16 cellular contexts compared by ENCODE assay signal in the genomic region with DNA sequence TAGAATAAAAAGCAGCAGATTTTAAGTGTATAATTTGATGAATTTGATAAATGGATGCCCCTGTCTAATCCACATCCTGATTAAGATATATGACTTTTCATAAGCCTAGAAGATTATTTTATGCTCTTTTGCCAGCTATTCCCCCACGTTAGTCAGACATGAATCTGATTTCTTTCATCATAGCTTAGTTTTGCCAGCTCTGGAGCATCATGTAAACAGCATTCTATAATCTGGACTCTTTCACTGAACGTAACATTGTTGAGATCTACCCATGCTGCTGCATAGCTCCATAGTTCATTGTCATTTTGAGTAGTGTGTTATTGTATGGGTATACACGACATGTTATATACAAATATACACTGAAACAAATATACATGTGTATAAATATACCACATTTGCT.
DNase-seq lines count a peak whose midpoint lies in the region; ATAC-seq and TF ChIP-seq lines count a peak whose summit lies in the region.
"Had no signal": no experiment of that assay in that cellular context is flagged by ENCODE, and none has a peak within 500 bp of the region (broad histone marks: within the 10 kb centered on the region; RNA-seq: fewer than 3 reads in every experiment).

No MANE protein-coding gene starts in this region.

- no peak for DNase-seq in psoas muscle
- no peak for DNase-seq in NCI-H526 treated with DMSO at 0.1 percent for 48 hours (lab: John Stamatoyannopoulos, UW)
- no peak for DNase-seq in medulla oblongata (ENCODE audit: extremely low spot score)
- DNase-seq: C1 segment of cervical spinal cord; Calu3; CD4-positive, alpha-beta memory T cell; COR-L47; DMS53; DMS79 treated with DMSO at 0.1 percent for 48 hours; GF-D8; H9 had no signal

- H3K9me3 ChIP-seq in gastroesophageal sphincter (no peaks in the 10 kb centered on the region), psoas muscle (no peaks in the 10 kb centered on the region), skeletal muscle tissue (ENCODE audit: control insufficient read depth in 3 of 3, low read length in 3 of 3) (no peaks in the 10 kb centered on the region)

- peaks cover 9 to 44% (median 10%) of the 10 kb centered on the region in 3 donors for H3K4me1 ChIP-seq in gastroesophageal sphincter
- H3K4me1 ChIP-seq in psoas muscle, result no peaks in the 10 kb centered on the region
- peaks cover 16 to 22% (median 18%) of the 10 kb centered on the region in 3 donors for H3K4me1 ChIP-seq in skeletal muscle tissue (ENCODE audit: control insufficient read depth in 3 of 3, insufficient read depth in 3 of 3, low read length in 3 of 3)

- H3K36me3 Mint-ChIP-seq in activated T-helper 17 cell treated with anti-CD3 and anti-CD28 coated beads, Interleukin-2, amount 50 U/mL, for 72 hours (ENCODE audit: low read depth), result no peaks in the 10 kb centered on the region
- H3K36me3 Mint-ChIP-seq: CD4-positive, alpha-beta memory T cell had no signal

- intact Hi-C loops in psoas muscle (cut with DNase I), result no loop called here

- TF ChIP-seq POLR2A in gastroesophageal sphincter (IDR thresholded peaks at IDR 0.05), result no peak

- 15 to 30% methylated on average over 3 of the region's 3 CpGs for WGBS in gastroesophageal sphincter (ENCODE audit: low coverage in 1 of 2), 2 donors
- WGBS in psoas muscle, 3 donors, result 68 to 77% (median 70%) methylated on average over 3 of the region's 3 CpGs

- H3K4me3 Mint-ChIP-seq in activated T-helper 17 cell treated with anti-CD3 and anti-CD28 coated beads, Interleukin-2, amount 50 U/mL, for 72 hours, result no peak overlapping the region
- H3K4me3 Mint-ChIP-seq: CD4-positive, alpha-beta memory T cell; GM23338; H9 had no signal

- H3K27me3 Mint-ChIP-seq in activated T-helper 17 cell treated with anti-CD3 and anti-CD28 coated beads, Interleukin-2, amount 50 U/mL, for 72 hours, result no peaks in the 10 kb centered on the region

- no peaks in the 10 kb centered on the region for H3K36me3 ChIP-seq in gastroesophageal sphincter
- no peaks in the 10 kb centered on the region for H3K36me3 ChIP-seq in psoas muscle (ENCODE audit: insufficient read depth in 1 of 2, low read depth in 1 of 2)
- H3K36me3 ChIP-seq in skeletal muscle tissue (ENCODE audit: control insufficient read depth in 3 of 3, insufficient read depth in 3 of 3, low read length in 3 of 3), result no peaks in the 10 kb centered on the region

- H3K27me3 ChIP-seq in gastroesophageal sphincter (no peaks in the 10 kb centered on the region), psoas muscle (ENCODE audit: insufficient read depth in 3 of 3, low read length in 2 of 3) (no peaks in the 10 kb centered on the region), skeletal muscle tissue (ENCODE audit: control insufficient read depth in 3 of 3, insufficient read depth in 3 of 3, low read length in 3 of 3) (no peaks in the 10 kb centered on the region)

- TF ChIP-seq CTCF in gastroesophageal sphincter (IDR thresholded peaks at IDR 0.05) (no peak), psoas muscle (IDR thresholded peaks at IDR 0.05) (no peak)

- no peak overlapping the region for H3K4me3 ChIP-seq in gastroesophageal sphincter
- no peak overlapping the region for H3K4me3 ChIP-seq in psoas muscle
- H3K4me3 ChIP-seq in skeletal muscle tissue (ENCODE audit: low read length in 3 of 3), result no peak overlapping the region
- H3K4me3 ChIP-seq: GM23338 had no signal

- ATAC-seq in gastroesophageal sphincter (no peak), psoas muscle (no peak)
- no peak for ATAC-seq in activated T-helper 17 cell treated with anti-CD3 and anti-CD28 coated beads, Interleukin-2, amount 50 U/mL, for 72 hours (replicated peaks)
- ATAC-seq: HCT116 had no signal

- peak overlapping the region in 3 of 4 donors; percentile 76 to 79 (median 79) for H3K27ac ChIP-seq in gastroesophageal sphincter
- peak overlapping the region; percentile 58 for H3K27ac ChIP-seq in psoas muscle
- peak overlapping the region; percentile 1 for H3K27ac ChIP-seq in skeletal muscle tissue (ENCODE audit: low read depth, low read length)

- no peak overlapping the region for H3K27ac Mint-ChIP-seq in activated T-helper 17 cell treated with anti-CD3 and anti-CD28 coated beads, Interleukin-2, amount 50 U/mL, for 72 hours
- H3K27ac Mint-ChIP-seq: CD4-positive, alpha-beta memory T cell; GM23338; H9 had no signal

- TF ChIP-seq EP300 in gastroesophageal sphincter (IDR thresholded peaks at IDR 0.05), result no peak

- no peaks in the 10 kb centered on the region for H3K4me1 Mint-ChIP-seq in activated T-helper 17 cell treated with anti-CD3 and anti-CD28 coated beads, Interleukin-2, amount 50 U/mL, for 72 hours
- H3K4me1 Mint-ChIP-seq: CD4-positive, alpha-beta memory T cell; GM23338 had no signal

- H3K9ac ChIP-seq in skeletal muscle tissue (ENCODE audit: low read depth in 1 of 3, low read length in 3 of 3), result no peak overlapping the region

- no peaks in the 10 kb centered on the region for H3K9me3 Mint-ChIP-seq in activated T-helper 17 cell treated with anti-CD3 and anti-CD28 coated beads, Interleukin-2, amount 50 U/mL, for 72 hours
- H3K9me3 Mint-ChIP-seq: GM23338, H9 had no signal

Comparison
In these comparisons a context has a peak if more than half of its experiments do, and no peak if none do; other contexts are left out.
1. H3K27ac ChIP-seq: peak in every context shown above with its lines; median percentile 79 in gastroesophageal sphincter; 58 in psoas muscle; 1 in skeletal muscle tissue.